ENCODE assay signal across 23 cellular contexts in genomic region chr6:166314454-166314853, GRCh38. TPM values are rescaled to one million over a fixed set of nuclear protein-coding genes. Genes with fewer than 3 reads are reported as not detected.
A peak's percentile ranks its signal among the peaks of the same experiment; 100 is the strongest.
DNase-seq lines count a peak whose midpoint lies in the region; ATAC-seq and TF ChIP-seq lines count a peak whose summit lies in the region.
"Had no signal": no experiment of that assay in that cellular context is flagged by ENCODE, and none has a peak within 500 bp of the region (broad histone marks: within the 10 kb centered on the region; RNA-seq: fewer than 3 reads in every experiment).

No MANE protein-coding gene starts in this region.

- DNase-seq in coronary artery (ENCODE audit: low spot score), result peak; percentile 31
- DNase-seq in islet precursor cell, result peak; percentile 45
- peak; percentile 53 for DNase-seq in mesenteric fat pad (ENCODE audit: low spot score)
- peak; percentile 10 for DNase-seq in stimulated activated CD8-positive, alpha-beta memory T cell treated with anti-CD3 and anti-CD28 coated beads, Interleukin-4, amount 100 ng/mL, for 48 hours
- DNase-seq in DMS53 treated with DMSO at 0.1 percent for 48 hours (lab: John Stamatoyannopoulos, UW; ENCODE audit: unreplicated experiment), result no peak
- DNase-seq in NCI-H1436 (lab: John Stamatoyannopoulos, UW), result no peak
- DNase-seq: 8988T; ACHN; BE2C; C1 segment of cervical spinal cord; Caco-2; Calu3; CD4-positive, alpha-beta memory T cell; CD4-positive, CD25-positive, alpha-beta regulatory T cell; DMS79; DND-41; EL; GDM1 had no signal

- ATAC-seq in GM18873 (IDR thresholded peaks at IDR 0.05; ENCODE audit: low FRiP score, unreplicated experiment), result no peak
- ATAC-seq: GM12878 had no signal

- TF ChIP-seq CTCF in coronary artery (IDR thresholded peaks at IDR 0.05), result no peak

- no peak overlapping the region for H3K4me3 ChIP-seq in coronary artery
- H3K4me3 ChIP-seq: BLaER1, GM12878 had no signal

- H3K27ac ChIP-seq in coronary artery, result no peak overlapping the region
- H3K27ac ChIP-seq: BLaER1 had no signal

RNA-seq across cellular contexts. Expression of gene PRR18, which starts 6.3 kb away (rescaled TPM):
- total RNA-seq in mesenteric fat pad, result 1.0 TPM
- total RNA-seq: CD4-positive, alpha-beta memory T cell; CD4-positive, CD25-positive, alpha-beta regulatory T cell; Daoy; G401 had no signal

RNA-seq across cellular contexts. Expression of gene SFT2D1, which starts 27.9 kb away (rescaled TPM):
- 47.7 TPM for total RNA-seq in mesenteric fat pad

Comparison
In these comparisons a context has a peak if more than half of its experiments do, and no peak if none do; other contexts are left out.
1. DNase-seq: peak in coronary artery (single experiment), islet precursor cell (single experiment), mesenteric fat pad (single experiment) and stimulated activated CD8-positive, alpha-beta memory T cell treated with anti-CD3 and anti-CD28 coated beads, Interleukin-4, amount 100 ng/mL, for 48 hours (single experiment); none in DMS53 treated with DMSO at 0.1 percent for 48 hours (single experiment) and NCI-H1436 (single experiment).